8 cellular contexts compared by ENCODE assay signal in genomic region chr21:46457801-46458314, GRCh38. TPM values are rescaled to one million over a fixed set of nuclear protein-coding genes. Genes with fewer than 3 reads are reported as not detected.
A peak's percentile ranks its signal among the peaks of the same experiment; 100 is the strongest.
DNase-seq lines count a peak whose midpoint lies in the region; ATAC-seq and TF ChIP-seq lines count a peak whose summit lies in the region.

No MANE protein-coding gene starts in this region.

- H3K36me3 Mint-ChIP-seq in WTC11, result peaks cover 19% of the 10 kb centered on the region

- H3K36me3 ChIP-seq in HUES64 (ENCODE audit: insufficient read depth, low read length) (peaks cover 22% of the 10 kb centered on the region), muscle layer of colon (ENCODE audit: insufficient read depth, low read length) (no peaks in the 10 kb centered on the region), transverse colon (no peaks in the 10 kb centered on the region)

- no peak for TF ChIP-seq EP300 in transverse colon (IDR thresholded peaks at IDR 0.05; ENCODE audit: low read depth)

- POLR2A ChIA-PET in WTC11 (lab: Charles Lee), result interaction anchor here (1.6 kb wide), 1 partner anchor 10 kb away, joined by 4 read pairs; no protein-coding TSS in a partner anchor

- intact Hi-C loops in transverse colon (cut with DNase I; ENCODE audit: low total_unique reads), result no loop called here

- WGBS in HUES64, result 4% methylated on average over 30 of the region's 30 CpGs
- WGBS in transverse colon (ENCODE audit: low coverage in 1 of 2), 2 donors, result 0 to 2% methylated on average over 11 to 25 of the region's 30 CpGs

- CTCF ChIA-PET in WTC11 (lab: Charles Lee), result interaction anchor here (0.5 to 1.1 kb wide), 3 partner anchors 183 to 361 kb away, joined by 3 to 5 read pairs (median 4); no protein-coding TSS in a partner anchor

- H3K27me3 Mint-ChIP-seq in WTC11 (ENCODE audit: low read depth), result no peaks in the 10 kb centered on the region

- in situ Hi-C loops in transverse colon (cut with MboI; ENCODE audit: low pct_ligation_motif_present in 1 of 4, low pct_unique_long_range_greater_than_20kb in 1 of 4, low sequenced_read_pairs in 3 of 4), result no loop called here

- peak overlapping the region; percentile 94 for H3K27ac Mint-ChIP-seq in WTC11

- ATAC-seq in GM21619 (IDR thresholded peaks at IDR 0.05; ENCODE audit: unreplicated experiment) (peak; percentile 12), WTC11 (peak; percentile 3; the same call in 1 of the 2 replicates)

- DNase-seq in DMS53 (lab: John Stamatoyannopoulos, UW), result peak; percentile 66
- DNase-seq in DMS53 treated with DMSO at 0.1 percent for 48 hours (lab: John Stamatoyannopoulos, UW; ENCODE audit: unreplicated experiment), result no peak
- no peak for DNase-seq in WTC11 (ENCODE audit: low spot score)
- no peak for DNase-seq in epithelial cell of proximal tubule (ENCODE audit: low read depth)
- peak; percentile 37 for DNase-seq in transverse colon

- H3K4me3 ChIP-seq in HUES64 (ENCODE audit: low read length) (peak overlapping the region; percentile 93), epithelial cell of proximal tubule (ENCODE audit: low read depth, low read length) (peak overlapping the region; percentile 94), muscle layer of colon (ENCODE audit: low read depth in 1 of 2, low read length in 2 of 2) (peak overlapping the region; percentile 88 to 93), transverse colon (peak overlapping the region; percentile 96 to 99 (median 98))

- TF ChIP-seq POLR2A in transverse colon (IDR thresholded peaks at IDR 0.05), result no peak

- H3K27me3 ChIP-seq in HUES64 (ENCODE audit: insufficient read depth, low read length), result no peaks in the 10 kb centered on the region
- H3K27me3 ChIP-seq in muscle layer of colon (ENCODE audit: control insufficient read depth in 1 of 2, insufficient read depth in 2 of 2, low read length in 2 of 2), result no peaks in the 10 kb centered on the region
- H3K27me3 ChIP-seq in transverse colon, result no peaks in the 10 kb centered on the region

- peak overlapping the region; percentile 95 for H3K9ac ChIP-seq in HUES64 (ENCODE audit: low read depth, low read length)
- H3K9ac ChIP-seq in muscle layer of colon (ENCODE audit: low read length), result peak overlapping the region; percentile 66

- peak overlapping the region; percentile 93 for H3K4me3 Mint-ChIP-seq in WTC11

- H3K27ac ChIP-seq in HUES64 (ENCODE audit: low read depth, low read length) (peak overlapping the region; percentile 93), muscle layer of colon (ENCODE audit: low read depth, low read length) (peak overlapping the region; percentile 90), transverse colon (peak overlapping the region; percentile 90 to 98 (median 94))

- H3K4me1 Mint-ChIP-seq in WTC11, result peaks cover 18% of the 10 kb centered on the region

- no peak for TF ChIP-seq CTCF in WTC11 (IDR thresholded peaks at IDR 0.05)
- no peak for TF ChIP-seq CTCF in epithelial cell of proximal tubule (conservative IDR thresholded peaks at IDR 0.05; ENCODE audit: low read depth, low read length)
- no peak for TF ChIP-seq CTCF in transverse colon (IDR thresholded peaks at IDR 0.05)

- H3K4me1 ChIP-seq in HUES64 (ENCODE audit: insufficient read depth, low read length), result peaks cover 11% of the 10 kb centered on the region; the same call in 1 of the 2 replicates
- H3K4me1 ChIP-seq in muscle layer of colon (ENCODE audit: insufficient read depth, low read length), result peaks cover 54% of the 10 kb centered on the region
- peaks cover 15 to 56% (median 48%) of the 10 kb centered on the region in 4 donors for H3K4me1 ChIP-seq in transverse colon

- H3K9me3 Mint-ChIP-seq in WTC11, result no peaks in the 10 kb centered on the region

- H3K9me3 ChIP-seq in HUES64 (ENCODE audit: insufficient read depth, low read depth, low read length) (no peaks in the 10 kb centered on the region), muscle layer of colon (ENCODE audit: low read length) (no peaks in the 10 kb centered on the region), transverse colon (no peaks in the 10 kb centered on the region)

TF ChIP-seq in WTC11, 78 proteins besides CTCF, POLR2A, EP300 and RAD21:
- TF ChIP-seq CREM (CRISPR knock-in tag; IDR thresholded peaks at IDR 0.05) (no peak), ZBTB43 (CRISPR knock-in tag; IDR thresholded peaks at IDR 0.05) (0 out of 2 replicates have a peak, but pooled peaks have one; percentile 14), SMAD4 (CRISPR knock-in tag; IDR thresholded peaks at IDR 0.05) (no peak)

RNA-seq across cellular contexts. Expression of gene DIP2A, which starts 0.8 kb away (rescaled TPM):
- polyA plus RNA-seq in HUES64 (2013, experiment 1 of 2), result 12.6 TPM
- polyA plus RNA-seq in HUES64 (2013, experiment 2 of 2), result 17.1 TPM
- total RNA-seq in WTC11 (2021), result 36.7 to 39.4 TPM (median 38.8 TPM) in 3 replicates
- total RNA-seq in epithelial cell of proximal tubule, result 13.5 and 20.9 TPM in 2 replicates
- 100 to 1,000 TPM in 2 of 4 donors, 10 to 100 TPM in 2; 68.8 to 121 (median 92.9) TPM for total RNA-seq in transverse colon

Comparison
In these comparisons a context has a peak if more than half of its experiments do, and no peak if none do; other contexts are left out.
1. DNase-seq: peak in DMS53 (single experiment) and transverse colon (single experiment); none in DMS53 treated with DMSO at 0.1 percent for 48 hours (single experiment), WTC11 (single experiment) and epithelial cell of proximal tubule (single experiment).
2. Peak in every context shown above with its lines, with median percentiles within 50 percentile points of each other: H3K27ac ChIP-seq and H3K4me3 ChIP-seq.